In the genomic region with DNA sequence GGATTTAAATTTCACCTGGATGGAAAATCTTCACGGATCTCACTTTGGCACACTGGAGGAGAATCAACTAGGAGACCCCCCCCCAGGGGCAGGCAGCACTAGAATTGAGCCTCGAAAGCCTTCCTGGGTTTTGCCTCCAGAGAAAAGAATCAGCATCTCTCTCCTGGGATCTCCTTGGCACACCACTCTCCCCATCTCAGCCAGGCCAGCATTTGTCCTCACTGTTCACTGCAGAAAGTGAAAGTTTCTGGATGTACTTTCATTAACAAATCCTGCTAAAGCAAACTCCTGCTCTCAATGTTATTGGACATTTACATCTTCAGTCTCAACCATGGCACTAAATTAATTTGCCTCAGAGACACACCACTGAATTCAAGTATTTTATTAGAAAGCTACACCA, we compare ENCODE assay signal across 27 cellular contexts.
DNase-seq lines count a peak whose midpoint lies in the region; ATAC-seq, FAIRE-seq and TF ChIP-seq lines count a peak whose summit lies in the region.
"Had no signal": no experiment of that assay in that cellular context is flagged by ENCODE, and none has a peak within 500 bp of the region (broad histone marks: within the 10 kb centered on the region; RNA-seq: fewer than 3 reads in every experiment).

No MANE protein-coding gene starts in this region.

- CTCF ChIA-PET in H1 (lab: Charles Lee; ENCODE audit: partially characterized antibody): interaction anchor here (0.7 to 8.1 kb wide), 17 partner anchors 12 to 581 kb away, joined by 3 to 69 read pairs (median 7); a partner anchor contains a TSS

- H3K18ac ChIP-seq in H1 (ENCODE audit: extremely low read depth, low read length): no peak overlapping the region

- H3K79me2 ChIP-seq in H1 (ENCODE audit: control insufficient read depth in 1 of 2, insufficient read depth in 2 of 2, low read length in 2 of 2): no peaks in the 10 kb centered on the region

- ATAC-seq in left ventricle myocardium superior (peak; percentile 47), aorta (ENCODE audit: low FRiP score) (peak; percentile 36), GM21619 (IDR thresholded peaks at IDR 0.05; ENCODE audit: unreplicated experiment) (no peak)

- H3K9me3 ChIP-seq in left ventricle myocardium inferior (replicated peaks): no peaks in the 10 kb centered on the region
- no peaks in the 10 kb centered on the region for H3K9me3 ChIP-seq in H1 (ENCODE audit: insufficient read depth in 2 of 2, low read depth in 1 of 2, low read length in 1 of 2)
- no peaks in the 10 kb centered on the region for H3K9me3 ChIP-seq in aorta (ENCODE audit: control insufficient read depth, low read length)
- H3K9me3 ChIP-seq: A549; BE2C; BLaER1 treated with 17β-estradiol and CSF1 and Interleukin-3, amounts not matched to agents 10 nM and 100 nM had no signal

- TF ChIP-seq EP300 in H1 (IDR thresholded peaks at IDR 0.05; ENCODE audit: borderline replicate concordance in 1 of 2, low read depth in 2 of 2, low read length in 2 of 2): no peak

- H3K4me1 Mint-ChIP-seq in T-helper 2 cell treated with Interferon-gamma antibody and Interleukin-4, amounts not matched to agents 5 μg/mL and 100 μg/mL, for 36 hours (ENCODE audit: low read depth): no peaks in the 10 kb centered on the region
- H3K4me1 Mint-ChIP-seq: CD14-positive monocyte had no signal

- intact Hi-C loops in left ventricle myocardium superior (cut with micrococcal nuclease) (no loop called here), left ventricle myocardium inferior (cut with micrococcal nuclease) (loop anchor here (5.0 to 10.0 kb wide), 3 partner anchors 316 to 596 kb away; a partner anchor contains a TSS), aorta (cut with DNase I) (loop anchor here (5.0 to 10.0 kb wide), 3 partner anchors 209 to 559 kb away; no protein-coding TSS in a partner anchor)

- no peak overlapping the region for H4K91ac ChIP-seq in H1 (replicated peaks; ENCODE audit: insufficient read length, low read length)

- no peak overlapping the region for H2BK120ac ChIP-seq in H1 (replicated peaks; ENCODE audit: low read depth, low read length)

- no peaks in the 10 kb centered on the region for H3K36me3 Mint-ChIP-seq in T-helper 2 cell treated with Interferon-gamma antibody and Interleukin-4, amounts not matched to agents 5 μg/mL and 100 μg/mL, for 36 hours (ENCODE audit: low read depth)
- H3K36me3 Mint-ChIP-seq: CD14-positive monocyte; CD8-positive, alpha-beta memory T cell had no signal

- TF ChIP-seq POLR2A in H1 (IDR thresholded peaks at IDR 0.05; ENCODE audit: control extremely low read depth in 1 of 2, low read depth in 2 of 2, low read length in 2 of 2): no peak
- no peak for TF ChIP-seq POLR2A in H54 (IDR thresholded peaks at IDR 0.05; ENCODE audit: low read depth, low read length)

- no peak for FAIRE-seq in H1 (lab: Jason Lieb, UNC)
- FAIRE-seq in H54 (lab: Jason Lieb, UNC): no peak
- FAIRE-seq: A549, D721Med, GM12878, GM19239 had no signal

- no peak overlapping the region for H2AFZ ChIP-seq in H1 (ENCODE audit: low read length)

- H3K9me3 Mint-ChIP-seq in T-helper 2 cell treated with Interferon-gamma antibody and Interleukin-4, amounts not matched to agents 5 μg/mL and 100 μg/mL, for 36 hours: no peaks in the 10 kb centered on the region
- H3K9me3 Mint-ChIP-seq: CD14-positive monocyte; CD4-positive, alpha-beta T cell; CD8-positive, alpha-beta memory T cell; H9; HFFc6 had no signal

- TF ChIP-seq CTCF in left ventricle myocardium inferior (IDR thresholded peaks at IDR 0.05; ENCODE audit: borderline replicate concordance) (no peak), H1 (IDR thresholded peaks at IDR 0.05; ENCODE audit: control extremely low read depth in 1 of 3, insufficient read depth in 1 of 3, low read depth in 1 of 3, low read length in 3 of 3) (no peak), fibroblast of the aortic adventitia (IDR thresholded peaks at IDR 0.05; ENCODE audit: insufficient read depth, low read length) (no peak)

- H3K14ac ChIP-seq in H1 (ENCODE audit: insufficient read length): no peak overlapping the region

- no peaks in the 10 kb centered on the region for H4K20me1 ChIP-seq in H1 (replicated peaks in 1 of 2; ENCODE audit: control insufficient read depth in 1 of 2, insufficient read depth in 2 of 2, low read length in 2 of 2)
- H4K20me1 ChIP-seq: BLaER1 treated with 17β-estradiol and CSF1 and Interleukin-3, amounts not matched to agents 10 nM and 100 nM had no signal

- H3K4me3 ChIP-seq in left ventricle myocardium inferior (no peak overlapping the region), H1 (ENCODE audit: extremely low read depth in 1 of 4, insufficient read depth in 2 of 4, low read depth in 3 of 4, low read length in 4 of 4) (no peak overlapping the region), fibroblast of the aortic adventitia (ENCODE audit: low read depth, low read length) (no peak overlapping the region), aorta (ENCODE audit: low read length in 2 of 2) (no peak overlapping the region)
- H3K4me3 ChIP-seq: A549; BLaER1 treated with 17β-estradiol and CSF1 and Interleukin-3, amounts not matched to agents 10 nM and 100 nM; GM12878 had no signal

- H3K27me3 Mint-ChIP-seq in T-helper 2 cell treated with Interferon-gamma antibody and Interleukin-4, amounts not matched to agents 5 μg/mL and 100 μg/mL, for 36 hours (ENCODE audit: low read depth): peaks cover 3% of the 10 kb centered on the region

- H4K8ac ChIP-seq in H1 (ENCODE audit: extremely low read depth, insufficient read depth, low read length): no peak overlapping the region

- H3K27me3 ChIP-seq in left ventricle myocardium inferior (ENCODE audit: low read depth) (peaks cover 38% of the 10 kb centered on the region), H1 (replicated peaks in 1 of 4; ENCODE audit: control insufficient read depth in 3 of 4, extremely low read depth in 1 of 4, insufficient read depth in 3 of 4, low read length in 3 of 4) (no peaks in the 10 kb centered on the region), aorta (ENCODE audit: control insufficient read depth in 1 of 2, insufficient read depth in 2 of 2, low read length in 1 of 2) (no peaks in the 10 kb centered on the region)
- H3K27me3 ChIP-seq: BE2C; BLaER1 treated with 17β-estradiol and CSF1 and Interleukin-3, amounts not matched to agents 10 nM and 100 nM had no signal

- H3K9ac ChIP-seq in H1 (replicated peaks in 1 of 4; ENCODE audit: extremely low read depth in 1 of 4, low read depth in 3 of 4, low read length in 3 of 4): no peak overlapping the region
- H3K9ac ChIP-seq: BLaER1 treated with 17β-estradiol and CSF1 and Interleukin-3, amounts not matched to agents 10 nM and 100 nM had no signal

- H3K27ac ChIP-seq in left ventricle myocardium inferior (replicated peaks): no peak overlapping the region
- no peak overlapping the region for H3K27ac ChIP-seq in H1 (ENCODE audit: low read depth, low read length)
- H3K27ac ChIP-seq in aorta (ENCODE audit: low read depth in 1 of 2, low read length in 2 of 2): no peak overlapping the region
- H3K27ac ChIP-seq: BLaER1 treated with 17β-estradiol and CSF1 and Interleukin-3, amounts not matched to agents 10 nM and 100 nM had no signal

- H3K4ac ChIP-seq in H1 (replicated peaks; ENCODE audit: insufficient read length, low read depth, low read length): no peak overlapping the region

- no peak overlapping the region for H2BK20ac ChIP-seq in H1 (ENCODE audit: low read length)

- H3K36me3 ChIP-seq in left ventricle myocardium inferior (no peaks in the 10 kb centered on the region), H1 (ENCODE audit: control insufficient read depth in 2 of 4, insufficient read depth in 4 of 4, low read length in 3 of 4) (no peaks in the 10 kb centered on the region), aorta (ENCODE audit: control insufficient read depth in 1 of 2, insufficient read depth in 2 of 2, low read length in 1 of 2) (no peaks in the 10 kb centered on the region)
- H3K36me3 ChIP-seq: BE2C; BLaER1 treated with 17β-estradiol and CSF1 and Interleukin-3, amounts not matched to agents 10 nM and 100 nM had no signal

- no peak overlapping the region for H3K4me3 Mint-ChIP-seq in T-helper 2 cell treated with Interferon-gamma antibody and Interleukin-4, amounts not matched to agents 5 μg/mL and 100 μg/mL, for 36 hours
- H3K4me3 Mint-ChIP-seq: CD4-positive, alpha-beta T cell; CD8-positive, alpha-beta memory T cell; H9; HFFc6 had no signal

- no peak overlapping the region for H3K56ac ChIP-seq in H1 (replicated peaks; ENCODE audit: insufficient read length, low read depth, low read length)

- no peak overlapping the region for H3K27ac Mint-ChIP-seq in T-helper 2 cell treated with Interferon-gamma antibody and Interleukin-4, amounts not matched to agents 5 μg/mL and 100 μg/mL, for 36 hours
- H3K27ac Mint-ChIP-seq: CD14-positive monocyte; CD4-positive, alpha-beta T cell; CD8-positive, alpha-beta memory T cell; H9; HFFc6 had no signal

- no peak overlapping the region for H3K23ac ChIP-seq in H1 (ENCODE audit: insufficient read length)

- TF ChIP-seq RAD21 in H1 (IDR thresholded peaks at IDR 0.05 in 1 of 2, conservative IDR thresholded peaks at IDR 0.05 in 1 of 2; ENCODE audit: low read depth in 2 of 2, low read length in 2 of 2): no peak

- no peak overlapping the region for H2AK5ac ChIP-seq in H1 (ENCODE audit: low read depth, low read length)

- H2BK12ac ChIP-seq in H1 (ENCODE audit: low read depth, low read length): no peak overlapping the region

- WGBS in H1 (ENCODE audit: extremely low coverage in 1 of 2, insufficient coverage in 1 of 2, insufficient read length in 1 of 2, insufficient replicate concordance in 2 of 2, low coverage in 1 of 2, low lambda C conversion rate in 2 of 2, missing lambda C conversion rate in 1 of 2), 2 experiments: 92% methylated on average over 2 of the region's 2 CpGs; no CpG with 5 or more reads in 1 of the 2 experiments
- WGBS in aorta, 2 donors: 0 to 5% methylated on average over 2 of the region's 2 CpGs

- no peaks in the 10 kb centered on the region for H3K79me1 ChIP-seq in H1 (ENCODE audit: low read depth, low read length)

- no peak overlapping the region for H2BK5ac ChIP-seq in H1 (ENCODE audit: low read depth, low read length)

- H3K4me2 ChIP-seq in H1 (ENCODE audit: insufficient read depth in 1 of 2, low read depth in 2 of 2, low read length in 2 of 2): no peak overlapping the region
- H3K4me2 ChIP-seq: BLaER1 treated with 17β-estradiol and CSF1 and Interleukin-3, amounts not matched to agents 10 nM and 100 nM had no signal

- H3K4me1 ChIP-seq in left ventricle myocardium inferior (peaks cover 10% of the 10 kb centered on the region), H1 (replicated peaks in 1 of 4; ENCODE audit: control insufficient read depth in 3 of 4, insufficient read depth in 4 of 4, low read length in 3 of 4) (peaks cover 3 to 24% (median 14%) of the 10 kb centered on the region in 4 experiments; a peak in 6 of 7 replicates), aorta (ENCODE audit: control insufficient read depth in 1 of 2, insufficient read depth in 2 of 2, low read length in 2 of 2) (no peaks in the 10 kb centered on the region)

- H2BK15ac ChIP-seq in H1 (ENCODE audit: low read length): 0 out of 2 replicates have a peak overlapping the region, but pooled peaks have one; percentile 35

- POLR2A ChIA-PET in H1 (lab: Charles Lee; ENCODE audit: partially characterized antibody): no interaction called here

- no peaks in the 10 kb centered on the region for H3K23me2 ChIP-seq in H1 (ENCODE audit: low read depth, low read length)

- H4K5ac ChIP-seq in H1 (ENCODE audit: insufficient read length, low read depth, low read length): no peak overlapping the region

- DNase-seq in left ventricle myocardium superior: no peak
- no peak for DNase-seq in left ventricle myocardium inferior
- no peak for DNase-seq in H1 (ENCODE audit: low read depth in 1 of 2, low spot score in 2 of 2)
- peak; percentile 43 for DNase-seq in fibroblast of the aortic adventitia (ENCODE audit: low read depth)
- no peak for DNase-seq in aorta
- DNase-seq in T-helper 2 cell treated with Interferon-gamma antibody and Interleukin-4, amounts not matched to agents 5 μg/mL and 100 μg/mL, for 36 hours (ENCODE audit: low spot score): no peak
- DNase-seq in H54 (ENCODE audit: insufficient read length, low spot score): no peak
- DNase-seq: 8988T; ACHN; AML-193; BE2C; CD4-positive, alpha-beta T cell; CD8-positive, alpha-beta memory T cell; DMS 273 treated with DMSO at 0.1 percent for 48 hours; DMS79; EL; GDM1; GOT3; H9; HFFc6 had no signal
